8 cellular contexts compared by ENCODE assay signal in genomic region chr2:163348843-163349395, GRCh38.
DNase-seq lines count a peak whose midpoint lies in the region; ATAC-seq, FAIRE-seq and TF ChIP-seq lines count a peak whose summit lies in the region.

No MANE protein-coding gene starts in this region.

- peaks cover 4% of the 10 kb centered on the region for H3K27me3 Mint-ChIP-seq in activated T-helper 17 cell treated with anti-CD3 and anti-CD28 coated beads, Interleukin-2, amount 50 U/mL, for 72 hours
- no peaks in the 10 kb centered on the region for H3K27me3 Mint-ChIP-seq in stimulated activated naive B cell treated with anti-CD40 and anti-IgM and Interleukin-4, amounts not matched to agents 10 μg/mL and 1 μg/mL and 100 μg/mL, for 72 hours

- H3K36me3 Mint-ChIP-seq in activated T-helper 17 cell treated with anti-CD3 and anti-CD28 coated beads, Interleukin-2, amount 50 U/mL, for 72 hours (ENCODE audit: low read depth), result no peaks in the 10 kb centered on the region
- H3K36me3 Mint-ChIP-seq in stimulated activated naive B cell treated with anti-CD40 and anti-IgM and Interleukin-4, amounts not matched to agents 10 μg/mL and 1 μg/mL and 100 μg/mL, for 72 hours, result no peaks in the 10 kb centered on the region

- no peak for TF ChIP-seq POLR2A in GM12892 (IDR thresholded peaks at IDR 0.05; ENCODE audit: low read depth, low read length)

- ATAC-seq in activated T-helper 17 cell treated with anti-CD3 and anti-CD28 coated beads, Interleukin-2, amount 50 U/mL, for 72 hours (replicated peaks), result no peak
- ATAC-seq in stimulated activated naive B cell treated with anti-CD40 and anti-IgM and Interleukin-4, amounts not matched to agents 10 μg/mL and 1 μg/mL and 100 μg/mL, for 72 hours (replicated peaks), result peak; percentile 48 to 72
- no peak for ATAC-seq in HG02759 (IDR thresholded peaks at IDR 0.05; ENCODE audit: unreplicated experiment)

- H3K9me3 Mint-ChIP-seq in activated T-helper 17 cell treated with anti-CD3 and anti-CD28 coated beads, Interleukin-2, amount 50 U/mL, for 72 hours, result no peaks in the 10 kb centered on the region
- H3K9me3 Mint-ChIP-seq in stimulated activated naive B cell treated with anti-CD40 and anti-IgM and Interleukin-4, amounts not matched to agents 10 μg/mL and 1 μg/mL and 100 μg/mL, for 72 hours, result no peaks in the 10 kb centered on the region

- no peaks in the 10 kb centered on the region for H3K4me1 Mint-ChIP-seq in activated T-helper 17 cell treated with anti-CD3 and anti-CD28 coated beads, Interleukin-2, amount 50 U/mL, for 72 hours
- H3K4me1 Mint-ChIP-seq in stimulated activated naive B cell treated with anti-CD40 and anti-IgM and Interleukin-4, amounts not matched to agents 10 μg/mL and 1 μg/mL and 100 μg/mL, for 72 hours, result peaks cover 5 to 12% of the 10 kb centered on the region in 2 donors

- DNase-seq in HT-29 (ENCODE audit: low spot score) (peak; percentile 83), iris pigment epithelial cell (ENCODE audit: low read depth) (peak; percentile 73), COLO829 (ENCODE audit: low spot score) (no peak), GM12892 (ENCODE audit: insufficient read length) (no peak)
- no peak for DNase-seq in stimulated activated naive B cell treated with anti-CD40 and anti-IgM and Interleukin-4, amounts not matched to agents 10 μg/mL and 1 μg/mL and 100 μg/mL, for 72 hours
- DNase-seq in stimulated activated CD4-positive, alpha-beta T cell treated with anti-CD3 and anti-CD28 coated beads, Interleukin-1b, Interleukin-23, amount 100 ng/mL, for 48 hours, result no peak

- no peak overlapping the region for H3K27ac Mint-ChIP-seq in activated T-helper 17 cell treated with anti-CD3 and anti-CD28 coated beads, Interleukin-2, amount 50 U/mL, for 72 hours
- H3K27ac Mint-ChIP-seq in stimulated activated naive B cell treated with anti-CD40 and anti-IgM and Interleukin-4, amounts not matched to agents 10 μg/mL and 1 μg/mL and 100 μg/mL, for 72 hours, result no peak overlapping the region

- no peak for FAIRE-seq in GM12892 (lab: Jason Lieb, UNC)

- peak overlapping the region; percentile 14 for H3K4me3 Mint-ChIP-seq in activated T-helper 17 cell treated with anti-CD3 and anti-CD28 coated beads, Interleukin-2, amount 50 U/mL, for 72 hours
- peak overlapping the region; percentile 53 to 71 for H3K4me3 Mint-ChIP-seq in stimulated activated naive B cell treated with anti-CD40 and anti-IgM and Interleukin-4, amounts not matched to agents 10 μg/mL and 1 μg/mL and 100 μg/mL, for 72 hours

Comparison
In these comparisons a context has a peak if more than half of its experiments do, and no peak if none do; other contexts are left out.
1. DNase-seq: peak in HT-29 (single experiment) and iris pigment epithelial cell (single experiment); none in stimulated activated naive B cell treated with anti-CD40 and anti-IgM and Interleukin-4, amounts not matched to agents 10 μg/mL and 1 μg/mL and 100 μg/mL, for 72 hours (single experiment), COLO829 (single experiment), GM12892 (single experiment) and stimulated activated CD4-positive, alpha-beta T cell treated with anti-CD3 and anti-CD28 coated beads, Interleukin-1b, Interleukin-23, amount 100 ng/mL, for 48 hours (single experiment).
2. ATAC-seq: peak in stimulated activated naive B cell treated with anti-CD40 and anti-IgM and Interleukin-4, amounts not matched to agents 10 μg/mL and 1 μg/mL and 100 μg/mL, for 72 hours (2 of 2); none in activated T-helper 17 cell treated with anti-CD3 and anti-CD28 coated beads, Interleukin-2, amount 50 U/mL, for 72 hours (single experiment) and HG02759 (single experiment).